In the genomic region with DNA sequence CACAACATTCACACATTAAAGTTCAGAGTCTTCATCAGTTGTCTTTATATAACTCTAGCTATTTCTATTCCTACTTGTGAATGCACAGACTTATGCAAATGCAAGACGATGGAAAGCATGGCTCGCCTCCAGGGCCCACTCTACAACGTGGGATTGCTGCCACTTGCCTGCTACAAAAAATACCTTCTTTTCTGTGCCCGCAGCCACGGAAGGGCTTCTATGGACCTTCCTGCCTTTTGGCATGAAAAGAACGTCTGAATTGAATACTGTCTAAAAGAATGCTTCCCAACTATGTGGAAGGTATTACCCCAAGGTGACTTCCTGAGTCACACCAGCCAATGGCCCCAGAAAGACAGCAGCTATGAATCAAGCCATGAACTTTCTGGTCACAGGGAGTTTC, we compare ENCODE assay signal across 26 cellular contexts.
"Had no signal": no experiment of that assay in that cellular context is flagged by ENCODE, and none has a peak within 500 bp of the region (broad histone marks: within the 10 kb centered on the region; RNA-seq: fewer than 3 reads in every experiment).

No MANE protein-coding gene starts in this region.

- H3K27me3 ChIP-seq: colonic mucosa, gastrocnemius medialis, neural progenitor cell, pancreas, stomach, tibial artery, upper lobe of right lung, vagina had no signal

- H3K9me3 ChIP-seq: colonic mucosa, gastrocnemius medialis, heart right ventricle, pancreas, prostate gland, stomach, tibial artery, upper lobe of right lung, vagina had no signal

- H3K4me3 Mint-ChIP-seq: endodermal cell; mesothelial cell of epicardium; natural killer cell treated with Interleukin-12 subunit alpha and Interleukin-12 subunit beta and Interleukin-15 and Interleukin-18, amount 100 ng/mL, for 72 hours; neural progenitor cell had no signal

- H2AFZ ChIP-seq: neural progenitor cell had no signal

- H3K9ac ChIP-seq: neural progenitor cell had no signal

- H3K4me2 ChIP-seq: neural progenitor cell had no signal

- ATAC-seq: gastrocnemius medialis; heart right ventricle; left lobe of liver; natural killer cell treated with Interleukin-12 subunit alpha and Interleukin-12 subunit beta and Interleukin-15 and Interleukin-18, amount 100 ng/mL, for 72 hours; pancreas; sciatic nerve had no signal

- H3K36me3 ChIP-seq: colonic mucosa, gastrocnemius medialis, heart right ventricle, neural progenitor cell, pancreas, prostate gland, stomach, tibial artery, upper lobe of right lung, vagina had no signal

- H3K9me3 Mint-ChIP-seq: endodermal cell; mesothelial cell of epicardium; natural killer cell treated with Interleukin-12 subunit alpha and Interleukin-12 subunit beta and Interleukin-15 and Interleukin-18, amount 100 ng/mL, for 72 hours; neural progenitor cell had no signal

- FAIRE-seq: endothelial cell of umbilical vein, islet of Langerhans, pancreas had no signal

- H3K36me3 Mint-ChIP-seq: mesothelial cell of epicardium; natural killer cell treated with Interleukin-12 subunit alpha and Interleukin-12 subunit beta and Interleukin-15 and Interleukin-18, amount 100 ng/mL, for 72 hours; neural progenitor cell had no signal

- H3K4me1 ChIP-seq: colonic mucosa, gastrocnemius medialis, heart right ventricle, neural progenitor cell, pancreas, prostate gland, stomach, vagina had no signal

- H3K27ac ChIP-seq: colonic mucosa, gastrocnemius medialis, heart right ventricle, neural progenitor cell, pancreas, prostate gland, stomach, tibial artery, upper lobe of right lung, vagina had no signal

- H3K27ac Mint-ChIP-seq: endodermal cell; mesothelial cell of epicardium; natural killer cell treated with Interleukin-12 subunit alpha and Interleukin-12 subunit beta and Interleukin-15 and Interleukin-18, amount 100 ng/mL, for 72 hours; neural progenitor cell had no signal

- DNase-seq: colonic mucosa; dermis blood vessel endothelial cell; effector CD4-positive, alpha-beta T cell; endodermal cell; gastrocnemius medialis; heart right ventricle; hypothalamus; nucleus accumbens; pancreas; retina; stimulated activated CD4-positive, alpha-beta T cell treated with anti-CD3 and anti-CD28 coated beads, Interleukin-2, amount 100 ng/mL, for 24 hours; stimulated activated CD4-positive, alpha-beta T cell treated with anti-CD3 and anti-CD28 coated beads, Interleukin-4, amount 100 ng/mL, for 4 hours; stimulated activated naive CD4-positive, alpha-beta T cell; stomach; substantia nigra; tibial artery; upper lobe of right lung had no signal

- H3K4me3 ChIP-seq: colonic mucosa, gastrocnemius medialis, heart right ventricle, neural progenitor cell, pancreas, prostate gland, stomach, tibial artery, upper lobe of right lung, vagina had no signal

- H3K4me1 Mint-ChIP-seq: endodermal cell, mesothelial cell of epicardium, neural progenitor cell had no signal
